In genomic region chr11:112128483-112129121, GRCh38 we compare ENCODE assay signal across 10 cellular contexts.
DNase-seq lines count a peak whose midpoint lies in the region; ATAC-seq and TF ChIP-seq lines count a peak whose summit lies in the region.
"Had no signal": no experiment of that assay in that cellular context is flagged by ENCODE, and none has a peak within 500 bp of the region (broad histone marks: within the 10 kb centered on the region; RNA-seq: fewer than 3 reads in every experiment).

No MANE protein-coding gene starts in this region.

- H3K4me2 ChIP-seq in DND-41 (ENCODE audit: insufficient read depth, low read length): no peak overlapping the region

- H3K27me3 Mint-ChIP-seq in dendritic cell treated with granulocyte-macrophage colony-stimulating factor and Interleukin-4, amounts not matched to agents 40 ng/mL and 50 ng/mL, for 4 days: no peaks in the 10 kb centered on the region

- H3K4me3 Mint-ChIP-seq in dendritic cell treated with granulocyte-macrophage colony-stimulating factor and Interleukin-4, amounts not matched to agents 40 ng/mL and 50 ng/mL, for 4 days: no peak overlapping the region

- H3K4me3 ChIP-seq in DND-41 (ENCODE audit: low read depth in 1 of 2, low read length in 2 of 2): no peak overlapping the region
- H3K4me3 ChIP-seq: tibial artery had no signal

- H4K20me1 ChIP-seq in DND-41 (ENCODE audit: insufficient read depth, low read length): no peaks in the 10 kb centered on the region

- TF ChIP-seq CTCF in DND-41 (IDR thresholded peaks at IDR 0.05; ENCODE audit: borderline replicate concordance, extremely low read depth, low read length, poor library complexity, severe bottlenecking) (no peak), GM10266 (IDR thresholded peaks at IDR 0.05; ENCODE audit: control insufficient read depth, insufficient read depth, low read depth, missing control alignments) (no peak)

- no peak overlapping the region for H2AFZ ChIP-seq in DND-41 (ENCODE audit: low read depth, low read length)

- H3K9me3 Mint-ChIP-seq in dendritic cell treated with granulocyte-macrophage colony-stimulating factor and Interleukin-4, amounts not matched to agents 40 ng/mL and 50 ng/mL, for 4 days: no peaks in the 10 kb centered on the region

- H3K36me3 Mint-ChIP-seq in dendritic cell treated with granulocyte-macrophage colony-stimulating factor and Interleukin-4, amounts not matched to agents 40 ng/mL and 50 ng/mL, for 4 days (ENCODE audit: low read depth): no peaks in the 10 kb centered on the region

- no peaks in the 10 kb centered on the region for H3K4me1 ChIP-seq in DND-41 (ENCODE audit: insufficient read depth, low read length)
- H3K4me1 ChIP-seq: tibial artery had no signal

- H3K9ac ChIP-seq in DND-41 (ENCODE audit: low read depth, low read length): no peak overlapping the region

- peaks cover 29% of the 10 kb centered on the region for H3K4me1 Mint-ChIP-seq in dendritic cell treated with granulocyte-macrophage colony-stimulating factor and Interleukin-4, amounts not matched to agents 40 ng/mL and 50 ng/mL, for 4 days (ENCODE audit: low read depth)

- no peak overlapping the region for H3K27ac ChIP-seq in DND-41 (ENCODE audit: low read length)
- H3K27ac ChIP-seq: tibial artery, VCaP had no signal

- H3K27me3 ChIP-seq in DND-41 (ENCODE audit: insufficient read depth, low read length, poor library complexity): no peaks in the 10 kb centered on the region
- H3K27me3 ChIP-seq: tibial artery had no signal

- H3K36me3 ChIP-seq in DND-41 (ENCODE audit: insufficient read depth, low read length): no peaks in the 10 kb centered on the region
- H3K36me3 ChIP-seq: tibial artery had no signal

- H3K27ac Mint-ChIP-seq in dendritic cell treated with granulocyte-macrophage colony-stimulating factor and Interleukin-4, amounts not matched to agents 40 ng/mL and 50 ng/mL, for 4 days: peak overlapping the region; percentile 61

- intact Hi-C loops in dendritic cell treated with granulocyte-macrophage colony-stimulating factor and Interleukin-4, amounts not matched to agents 40 ng/mL and 50 ng/mL, for 4 days (cut with micrococcal nuclease): no loop called here

- peak; percentile 29; the same call in 1 of the 3 replicates for ATAC-seq in DND-41 (ENCODE audit: insufficient read depth, low read depth)
- no peak for ATAC-seq in HG03439 (IDR thresholded peaks at IDR 0.05; ENCODE audit: unreplicated experiment)

- H3K9me3 ChIP-seq in DND-41 (ENCODE audit: insufficient read depth, low read length, severe bottlenecking): no peaks in the 10 kb centered on the region
- H3K9me3 ChIP-seq: tibial artery had no signal

- DNase-seq in DND-41: no peak
- DNase-seq in NCI-H226: peak; percentile 13
- peak; percentile 82 for DNase-seq in pons (ENCODE audit: low spot score)
- no peak for DNase-seq in GM10266 (ENCODE audit: extremely low spot score)
- no peak for DNase-seq in HuH-7.5 (ENCODE audit: low spot score)
- no peak for DNase-seq in SKM-1 treated with dmso at 0.1 percent for 144 hours (lab: John Stamatoyannopoulos, UW; ENCODE audit: unreplicated experiment)

- H3K79me2 ChIP-seq in DND-41 (ENCODE audit: insufficient read depth, low read length): no peaks in the 10 kb centered on the region

Comparison
In these comparisons a context has a peak if more than half of its experiments do, and no peak if none do; other contexts are left out.
1. DNase-seq: peak in NCI-H226 (single experiment) and pons (single experiment); none in DND-41 (single experiment), GM10266 (single experiment), HuH-7.5 (single experiment) and SKM-1 treated with dmso at 0.1 percent for 144 hours (single experiment).